ENCODE assay signal across 2 cellular contexts in the genomic region with DNA sequence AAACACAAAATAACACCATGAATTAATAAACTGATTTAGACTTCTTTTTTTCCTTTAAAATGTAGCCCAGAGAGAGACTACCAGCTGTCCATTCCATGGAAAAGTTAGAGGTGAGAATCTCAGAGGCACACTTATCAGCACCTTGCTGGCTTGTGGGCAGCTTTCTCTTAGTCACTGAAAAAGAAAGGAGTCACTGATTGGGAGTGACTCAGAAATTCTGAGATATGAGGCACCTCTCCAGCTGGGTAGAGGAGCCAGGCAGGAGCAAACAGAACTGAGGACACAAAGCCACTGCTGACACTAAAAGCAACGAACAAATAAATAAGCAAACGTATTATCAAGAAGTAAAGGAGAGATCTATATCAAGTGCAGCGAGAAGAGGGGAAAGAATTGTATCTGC.
TF ChIP-seq lines count a peak whose summit lies in the region.

No MANE protein-coding gene starts in this region.

TF ChIP-seq in GM12878, 131 proteins besides CTCF, POLR2A, EP300 and RAD21 (continued from another document):
- TF ChIP-seq, protein P1, sequence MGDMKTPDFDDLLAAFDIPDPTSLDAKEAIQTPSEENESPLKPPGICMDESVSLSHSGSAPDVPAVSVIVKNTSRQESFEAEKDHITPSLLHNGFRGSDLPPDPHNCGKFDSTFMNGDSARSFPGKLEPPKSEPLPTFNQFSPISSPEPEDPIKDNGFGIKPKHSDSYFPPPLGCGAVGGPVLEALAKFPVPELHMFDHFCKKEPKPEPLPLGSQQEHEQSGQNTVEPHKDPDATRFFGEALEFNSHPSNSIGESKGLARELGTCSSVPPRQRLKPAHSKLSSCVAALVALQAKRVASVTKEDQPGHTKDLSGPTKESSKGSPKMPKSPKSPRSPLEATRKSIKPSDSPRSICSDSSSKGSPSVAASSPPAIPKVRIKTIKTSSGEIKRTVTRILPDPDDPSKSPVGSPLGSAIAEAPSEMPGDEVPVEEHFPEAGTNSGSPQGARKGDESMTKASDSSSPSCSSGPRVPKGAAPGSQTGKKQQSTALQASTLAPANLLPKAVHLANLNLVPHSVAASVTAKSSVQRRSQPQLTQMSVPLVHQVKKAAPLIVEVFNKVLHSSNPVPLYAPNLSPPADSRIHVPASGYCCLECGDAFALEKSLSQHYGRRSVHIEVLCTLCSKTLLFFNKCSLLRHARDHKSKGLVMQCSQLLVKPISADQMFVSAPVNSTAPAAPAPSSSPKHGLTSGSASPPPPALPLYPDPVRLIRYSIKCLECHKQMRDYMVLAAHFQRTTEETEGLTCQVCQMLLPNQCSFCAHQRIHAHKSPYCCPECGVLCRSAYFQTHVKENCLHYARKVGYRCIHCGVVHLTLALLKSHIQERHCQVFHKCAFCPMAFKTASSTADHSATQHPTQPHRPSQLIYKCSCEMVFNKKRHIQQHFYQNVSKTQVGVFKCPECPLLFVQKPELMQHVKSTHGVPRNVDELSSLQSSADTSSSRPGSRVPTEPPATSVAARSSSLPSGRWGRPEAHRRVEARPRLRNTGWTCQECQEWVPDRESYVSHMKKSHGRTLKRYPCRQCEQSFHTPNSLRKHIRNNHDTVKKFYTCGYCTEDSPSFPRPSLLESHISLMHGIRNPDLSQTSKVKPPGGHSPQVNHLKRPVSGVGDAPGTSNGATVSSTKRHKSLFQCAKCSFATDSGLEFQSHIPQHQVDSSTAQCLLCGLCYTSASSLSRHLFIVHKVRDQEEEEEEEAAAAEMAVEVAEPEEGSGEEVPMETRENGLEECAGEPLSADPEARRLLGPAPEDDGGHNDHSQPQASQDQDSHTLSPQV (IDR thresholded peaks at IDR 0.05) = no peak
- TF ChIP-seq RUNX3 (IDR thresholded peaks at IDR 0.05; ENCODE audit: low read length) = no peak
- no peak for TF ChIP-seq KAT2A (conservative IDR thresholded peaks at IDR 0.05; ENCODE audit: control insufficient read depth, low read depth, low read length)
- no peak for TF ChIP-seq BRCA1 (IDR thresholded peaks at IDR 0.05; ENCODE audit: low read depth, low read length)
- TF ChIP-seq, protein P2, sequence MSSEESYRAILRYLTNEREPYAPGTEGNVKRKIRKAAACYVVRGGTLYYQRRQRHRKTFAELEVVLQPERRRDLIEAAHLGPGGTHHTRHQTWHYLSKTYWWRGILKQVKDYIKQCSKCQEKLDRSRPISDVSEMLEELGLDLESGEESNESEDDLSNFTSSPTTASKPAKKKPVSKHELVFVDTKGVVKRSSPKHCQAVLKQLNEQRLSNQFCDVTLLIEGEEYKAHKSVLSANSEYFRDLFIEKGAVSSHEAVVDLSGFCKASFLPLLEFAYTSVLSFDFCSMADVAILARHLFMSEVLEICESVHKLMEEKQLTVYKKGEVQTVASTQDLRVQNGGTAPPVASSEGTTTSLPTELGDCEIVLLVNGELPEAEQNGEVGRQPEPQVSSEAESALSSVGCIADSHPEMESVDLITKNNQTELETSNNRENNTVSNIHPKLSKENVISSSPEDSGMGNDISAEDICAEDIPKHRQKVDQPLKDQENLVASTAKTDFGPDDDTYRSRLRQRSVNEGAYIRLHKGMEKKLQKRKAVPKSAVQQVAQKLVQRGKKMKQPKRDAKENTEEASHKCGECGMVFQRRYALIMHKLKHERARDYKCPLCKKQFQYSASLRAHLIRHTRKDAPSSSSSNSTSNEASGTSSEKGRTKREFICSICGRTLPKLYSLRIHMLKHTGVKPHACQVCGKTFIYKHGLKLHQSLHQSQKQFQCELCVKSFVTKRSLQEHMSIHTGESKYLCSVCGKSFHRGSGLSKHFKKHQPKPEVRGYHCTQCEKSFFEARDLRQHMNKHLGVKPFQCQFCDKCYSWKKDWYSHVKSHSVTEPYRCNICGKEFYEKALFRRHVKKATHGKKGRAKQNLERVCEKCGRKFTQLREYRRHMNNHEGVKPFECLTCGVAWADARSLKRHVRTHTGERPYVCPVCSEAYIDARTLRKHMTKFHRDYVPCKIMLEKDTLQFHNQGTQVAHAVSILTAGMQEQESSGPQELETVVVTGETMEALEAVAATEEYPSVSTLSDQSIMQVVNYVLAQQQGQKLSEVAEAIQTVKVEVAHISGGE (CRISPR knock-in tag; IDR thresholded peaks at IDR 0.05) = no peak
- TF ChIP-seq LARP7 (IDR thresholded peaks at IDR 0.05) = no peak
- no peak for TF ChIP-seq EGR1 (IDR thresholded peaks at IDR 0.05; ENCODE audit: borderline replicate concordance in 1 of 2, low read depth in 2 of 2, low read length in 2 of 2)
- TF ChIP-seq MYC (IDR thresholded peaks at IDR 0.05; ENCODE audit: insufficient read depth, insufficient read length, insufficient replicate concordance, low read length, severe bottlenecking) = no peak

TF ChIP-seq in HepG2, 621 proteins besides CTCF, POLR2A, EP300 and RAD21 (continued from another document):
- TF ChIP-seq, protein P3, sequence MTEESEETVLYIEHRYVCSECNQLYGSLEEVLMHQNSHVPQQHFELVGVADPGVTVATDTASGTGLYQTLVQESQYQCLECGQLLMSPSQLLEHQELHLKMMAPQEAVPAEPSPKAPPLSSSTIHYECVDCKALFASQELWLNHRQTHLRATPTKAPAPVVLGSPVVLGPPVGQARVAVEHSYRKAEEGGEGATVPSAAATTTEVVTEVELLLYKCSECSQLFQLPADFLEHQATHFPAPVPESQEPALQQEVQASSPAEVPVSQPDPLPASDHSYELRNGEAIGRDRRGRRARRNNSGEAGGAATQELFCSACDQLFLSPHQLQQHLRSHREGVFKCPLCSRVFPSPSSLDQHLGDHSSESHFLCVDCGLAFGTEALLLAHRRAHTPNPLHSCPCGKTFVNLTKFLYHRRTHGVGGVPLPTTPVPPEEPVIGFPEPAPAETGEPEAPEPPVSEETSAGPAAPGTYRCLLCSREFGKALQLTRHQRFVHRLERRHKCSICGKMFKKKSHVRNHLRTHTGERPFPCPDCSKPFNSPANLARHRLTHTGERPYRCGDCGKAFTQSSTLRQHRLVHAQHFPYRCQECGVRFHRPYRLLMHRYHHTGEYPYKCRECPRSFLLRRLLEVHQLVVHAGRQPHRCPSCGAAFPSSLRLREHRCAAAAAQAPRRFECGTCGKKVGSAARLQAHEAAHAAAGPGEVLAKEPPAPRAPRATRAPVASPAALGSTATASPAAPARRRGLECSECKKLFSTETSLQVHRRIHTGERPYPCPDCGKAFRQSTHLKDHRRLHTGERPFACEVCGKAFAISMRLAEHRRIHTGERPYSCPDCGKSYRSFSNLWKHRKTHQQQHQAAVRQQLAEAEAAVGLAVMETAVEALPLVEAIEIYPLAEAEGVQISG (CRISPR knock-in tag; IDR thresholded peaks at IDR 0.05) = no peak
